In genomic region chr10:132319853-132320669, GRCh38 we compare ENCODE assay signal across 1 cellular context.
TF ChIP-seq lines count a peak whose summit lies in the region.

No MANE protein-coding gene starts in this region.

TF ChIP-seq in GM12878, 131 proteins besides CTCF, POLR2A, EP300 and RAD21 (continued from another document and continues in another):
- TF ChIP-seq RELB (IDR thresholded peaks at IDR 0.05; ENCODE audit: low read depth) (peak; percentile 37; the same call in 1 of the 2 replicates), ELK1 (IDR thresholded peaks at IDR 0.05; ENCODE audit: low read depth, low read length) (no peak), MLLT1 (IDR thresholded peaks at IDR 0.05) (peak; percentile 60; the same call in 1 of the 2 replicates), ESRRA (IDR thresholded peaks at IDR 0.05; ENCODE audit: low read length) (no peak), ZNF217 (IDR thresholded peaks at IDR 0.05) (peak; percentile 96), NRF1 (conservative IDR thresholded peaks at IDR 0.05; ENCODE audit: low read depth, low read length) (no peak), BACH1 (IDR thresholded peaks at IDR 0.05; ENCODE audit: borderline replicate concordance) (peak; percentile 98), ZBTB33 (IDR thresholded peaks at IDR 0.05) (no peak), NR2C1 (IDR thresholded peaks at IDR 0.05) (no peak), SUPT20H (IDR thresholded peaks at IDR 0.05; ENCODE audit: borderline replicate concordance, control insufficient read depth, low read depth, low read length) (no peak), TARDBP (IDR thresholded peaks at IDR 0.05; ENCODE audit: borderline replicate concordance) (no peak), HCFC1 (IDR thresholded peaks at IDR 0.05; ENCODE audit: low read length) (no peak), CHD2 (IDR thresholded peaks at IDR 0.05; ENCODE audit: borderline replicate concordance, low read depth, low read length) (no peak), NFIC (IDR thresholded peaks at IDR 0.05; ENCODE audit: low read depth, low read length) (peak; percentile 91), SREBF2 (IDR thresholded peaks at IDR 0.05; ENCODE audit: low read length) (no peak), MTA2 (IDR thresholded peaks at IDR 0.05; ENCODE audit: low read depth) (peak; percentile 73), POLR2AphosphoS2 (IDR thresholded peaks at IDR 0.05; ENCODE audit: low read depth, low read length) (no peak), BCL11A (IDR thresholded peaks at IDR 0.05; ENCODE audit: low read depth, low read length) (peak; percentile 97), SKIL (IDR thresholded peaks at IDR 0.05; ENCODE audit: low read depth, poor library complexity, severe bottlenecking) (peak; percentile 91), ZSCAN29 (IDR thresholded peaks at IDR 0.05) (no peak), SUZ12 (IDR thresholded peaks at IDR 0.05; ENCODE audit: unreplicated experiment) (no peak), NR2C2 (IDR thresholded peaks at IDR 0.05; ENCODE audit: borderline replicate concordance, control insufficient read depth, insufficient read length, low read depth) (no peak), SMAD1 (IDR thresholded peaks at IDR 0.05; ENCODE audit: low read depth, partially characterized antibody) (no peak), BRCA1 (IDR thresholded peaks at IDR 0.05; ENCODE audit: low read depth, low read length) (no peak), IRF4 (IDR thresholded peaks at IDR 0.05; ENCODE audit: low read depth, low read length) (peak; percentile 98), SPI1 (IDR thresholded peaks at IDR 0.05; ENCODE audit: borderline replicate concordance, insufficient read depth, low read depth, low read length) (peak; percentile 78), YY1 (IDR thresholded peaks at IDR 0.05; ENCODE audit: low read depth, low read length) (no peak), SREBF1 (IDR thresholded peaks at IDR 0.05; ENCODE audit: low read length) (0 out of 2 replicates have a peak, but pooled peaks have one; percentile 61), BCL3 (IDR thresholded peaks at IDR 0.05; ENCODE audit: borderline replicate concordance, insufficient read depth, low read depth, low read length, poor library complexity, severe bottlenecking) (peak; percentile 88), CUX1 (IDR thresholded peaks at IDR 0.05; ENCODE audit: insufficient replicate concordance, low read depth, low read length) (no peak), FOXM1 (IDR thresholded peaks at IDR 0.05; ENCODE audit: low read depth, low read length) (peak; percentile 94), NR2F1 (conservative IDR thresholded peaks at IDR 0.05) (peak; percentile 88), E4F1 (IDR thresholded peaks at IDR 0.05; ENCODE audit: borderline replicate concordance, partially characterized antibody) (no peak), JUNB (IDR thresholded peaks at IDR 0.05) (peak; percentile 96), DPF2 (IDR thresholded peaks at IDR 0.05) (peak; percentile 84), BMI1 (IDR thresholded peaks at IDR 0.05; ENCODE audit: borderline replicate concordance) (no peak), MYC (IDR thresholded peaks at IDR 0.05; ENCODE audit: insufficient read depth, insufficient read length, insufficient replicate concordance, low read length, severe bottlenecking) (no peak), USF2 (IDR thresholded peaks at IDR 0.05; ENCODE audit: borderline replicate concordance, low read depth, low read length) (no peak), STAT3 (IDR thresholded peaks at IDR 0.05; ENCODE audit: low read depth, low read length) (no peak), SRF (IDR thresholded peaks at IDR 0.05; ENCODE audit: low read depth in 2 of 2, low read length in 2 of 2) (0 out of 4 replicates have a peak, but pooled peaks of 1 of the 2 experiments have one; percentile 35), RBBP5 (conservative IDR thresholded peaks at IDR 0.05) (no peak), PBX3 (IDR thresholded peaks at IDR 0.05; ENCODE audit: insufficient replicate concordance, low read depth, low read length) (peak; percentile 27), TCF3 (IDR thresholded peaks at IDR 0.05; ENCODE audit: borderline replicate concordance, insufficient read depth, low read depth, low read length) (peak; percentile 86; the same call in 1 of the 2 replicates)
